18 cellular contexts compared by ENCODE assay signal in the genomic region with DNA sequence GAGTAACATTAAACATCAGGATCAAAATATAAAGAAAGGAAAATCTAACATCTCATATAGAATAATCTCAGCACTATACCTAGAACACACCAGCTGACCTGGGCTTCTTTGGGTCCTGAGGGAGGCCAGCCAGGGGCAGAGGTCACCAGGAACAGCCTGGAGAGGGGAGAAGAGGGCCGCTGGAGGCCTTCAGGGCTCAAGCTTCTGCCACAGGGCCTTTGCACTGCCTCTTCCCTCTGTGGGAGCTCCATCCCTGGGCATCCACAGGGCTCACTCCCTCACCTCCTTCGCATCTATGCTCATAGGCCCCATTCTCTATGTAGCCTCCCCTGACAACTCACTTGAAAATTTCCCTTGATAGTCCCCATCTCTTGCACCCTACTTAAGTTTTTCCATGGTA.
DNase-seq lines count a peak whose midpoint lies in the region; ATAC-seq, FAIRE-seq and TF ChIP-seq lines count a peak whose summit lies in the region.
"Had no signal": no experiment of that assay in that cellular context is flagged by ENCODE, and none has a peak within 500 bp of the region (broad histone marks: within the 10 kb centered on the region; RNA-seq: fewer than 3 reads in every experiment).

No MANE protein-coding gene starts in this region.

- CTCF ChIA-PET in HEK293 (lab: Yijun Ruan, JAX) (no interaction called here), K562 (lab: Yijun Ruan, JAX; ENCODE audit: low intra/inter-chr PET ratio) (no interaction called here)
- CTCF ChIA-PET in activated CD4-positive, alpha-beta T cell treated with anti-CD3 and anti-CD28 coated beads for 36 hours (lab: Charles Lee), result no interaction called here

- H3K4me3 Mint-ChIP-seq in natural killer cell, result no peak overlapping the region
- no peak overlapping the region for H3K4me3 Mint-ChIP-seq in activated CD4-positive, alpha-beta T cell treated with anti-CD3 and anti-CD28 coated beads for 36 hours
- H3K4me3 Mint-ChIP-seq: HFFc6 had no signal

- no peaks in the 10 kb centered on the region for H3K9me3 Mint-ChIP-seq in natural killer cell
- no peaks in the 10 kb centered on the region for H3K9me3 Mint-ChIP-seq in activated CD4-positive, alpha-beta T cell treated with anti-CD3 and anti-CD28 coated beads for 36 hours (ENCODE audit: low read depth)
- H3K9me3 Mint-ChIP-seq: CD4-positive, alpha-beta memory T cell; HFFc6 had no signal

- POLR2A ChIA-PET in HEK293 (lab: Yijun Ruan, JAX), result no interaction called here
- POLR2A ChIA-PET in K562 (lab: Yijun Ruan, JAX), result no interaction called here
- POLR2A ChIA-PET in activated CD4-positive, alpha-beta T cell treated with anti-CD3 and anti-CD28 coated beads for 36 hours (lab: Charles Lee), result no interaction called here

- peaks cover 32 to 47% of the 10 kb centered on the region in 2 donors for H3K4me1 Mint-ChIP-seq in natural killer cell
- peaks cover 28% of the 10 kb centered on the region for H3K4me1 Mint-ChIP-seq in activated CD4-positive, alpha-beta T cell treated with anti-CD3 and anti-CD28 coated beads for 36 hours

- no peaks in the 10 kb centered on the region for H3K27me3 Mint-ChIP-seq in natural killer cell (ENCODE audit: low read depth in 2 of 2)
- no peaks in the 10 kb centered on the region for H3K27me3 Mint-ChIP-seq in activated CD4-positive, alpha-beta T cell treated with anti-CD3 and anti-CD28 coated beads for 36 hours
- H3K27me3 Mint-ChIP-seq: CD4-positive, alpha-beta memory T cell had no signal

- peak overlapping the region; percentile 70 to 78 for H3K27ac Mint-ChIP-seq in natural killer cell
- no peak overlapping the region for H3K27ac Mint-ChIP-seq in activated CD4-positive, alpha-beta T cell treated with anti-CD3 and anti-CD28 coated beads for 36 hours
- H3K27ac Mint-ChIP-seq: HFFc6 had no signal

- in situ Hi-C loops in K562 (cut with MboI), result no loop called here

- no peak overlapping the region for H2AFZ ChIP-seq in K562 (ENCODE audit: low read depth, low read length)
- H2AFZ ChIP-seq: GM23248 had no signal

- intact Hi-C loops in K562 (cut with micrococcal nuclease) (no loop called here), natural killer cell (cut with micrococcal nuclease) (no loop called here), esophagus muscularis mucosa (cut with DNase I) (no loop called here)
- intact Hi-C loops in activated CD4-positive, alpha-beta T cell treated with anti-CD3 and anti-CD28 coated beads for 36 hours (cut with DNase I, micrococcal nuclease), result no loop called here

- TF ChIP-seq CTCF in HEK293 (tag by site-specific recombination; IDR thresholded peaks at IDR 0.05), result no peak
- no peak for TF ChIP-seq CTCF in K562 (IDR thresholded peaks at IDR 0.05 in 2 of 3, conservative IDR thresholded peaks at IDR 0.05 in 1 of 3; ENCODE audit: insufficient read depth in 2 of 3, low read depth in 1 of 3, low read length in 3 of 3)
- TF ChIP-seq CTCF in natural killer cell (IDR thresholded peaks at IDR 0.05), result no peak
- no peak for TF ChIP-seq CTCF in esophagus muscularis mucosa (IDR thresholded peaks at IDR 0.05)

- H3K4me3 ChIP-seq in HEK293 (ENCODE audit: low read depth, low read length) (no peak overlapping the region), K562 (no peak overlapping the region), esophagus muscularis mucosa (no peak overlapping the region)
- H3K4me3 ChIP-seq: GM23248 had no signal

- BruUV-seq in K562 (replicated peaks; lab: Mats Ljungman, UMichigan), result no TSS peak

- peaks cover 12 to 34% of the 10 kb centered on the region in 2 experiments for H3K27me3 ChIP-seq in K562 (ENCODE audit: control insufficient read depth in 2 of 2, insufficient read depth in 2 of 2, low read length in 2 of 2)
- no peaks in the 10 kb centered on the region for H3K27me3 ChIP-seq in esophagus muscularis mucosa

- FAIRE-seq in K562 (lab: Jason Lieb, UNC), result no peak
- FAIRE-seq: G401.6, GM12892, H1 had no signal

- no peak for ATAC-seq in K562
- ATAC-seq in natural killer cell, result no peak
- no peak for ATAC-seq in activated CD4-positive, alpha-beta T cell treated with anti-CD3 and anti-CD28 coated beads for 36 hours
- ATAC-seq: HCT116 had no signal

- TF ChIP-seq POLR2A in K562 (conservative IDR thresholded peaks at IDR 0.05), result no peak
- no peak for TF ChIP-seq POLR2A in esophagus muscularis mucosa (IDR thresholded peaks at IDR 0.05; ENCODE audit: low read depth)

- DNase-seq in K562 (ENCODE audit: extremely low read depth in 1 of 4, low spot score in 3 of 4) (no peak), natural killer cell (no peak), esophagus muscularis mucosa (ENCODE audit: extremely low spot score) (no peak), NCI-H1105 (lab: John Stamatoyannopoulos, UW) (no peak)
- no peak for DNase-seq in activated CD4-positive, alpha-beta T cell treated with anti-CD3 and anti-CD28 coated beads for 36 hours
- DNase-seq: C1 segment of cervical spinal cord; Calu3; CD4-positive, alpha-beta memory T cell; COR-L47; DMS53; GM23248; H7; HFFc6 had no signal

- 0% methylated on average over 2 of the region's 2 CpGs for WGBS in K562 (ENCODE audit: insufficient coverage, low coverage, missing lambda C conversion rate)
- WGBS in esophagus muscularis mucosa, result 100% methylated on average over 2 of the region's 2 CpGs

- H3K4me1 ChIP-seq in HEK293 (ENCODE audit: control insufficient read depth, insufficient read depth, low read length) (no peaks in the 10 kb centered on the region; the same call in 1 of the 2 replicates), K562 (replicated peaks in 1 of 2; ENCODE audit: control insufficient read depth in 2 of 2, insufficient read depth in 2 of 2, low read length in 2 of 2) (no peaks in the 10 kb centered on the region), esophagus muscularis mucosa (peaks cover 0 to 7% (median 5%) of the 10 kb centered on the region in 4 donors)

- TF ChIP-seq EP300 in K562 (IDR thresholded peaks at IDR 0.05; ENCODE audit: low read length) (no peak), esophagus muscularis mucosa (IDR thresholded peaks at IDR 0.05) (no peak)

- H3K36me3 ChIP-seq in HEK293 (ENCODE audit: control insufficient read depth in 2 of 2, insufficient read depth in 1 of 2, low read length in 2 of 2), result no peaks in the 10 kb centered on the region
- no peaks in the 10 kb centered on the region for H3K36me3 ChIP-seq in K562 (ENCODE audit: control insufficient read depth, insufficient read depth, low read length)
- H3K36me3 ChIP-seq in esophagus muscularis mucosa, result no peaks in the 10 kb centered on the region

- no peak for TF ChIP-seq RAD21 in K562 (CRISPR knock-in tag; conservative IDR thresholded peaks at IDR 0.05 in 1 of 2, IDR thresholded peaks at IDR 0.05 in 1 of 2)

- no peaks in the 10 kb centered on the region for H3K79me2 ChIP-seq in K562 (ENCODE audit: control insufficient read depth, insufficient read depth, low read length)

- H3K4me2 ChIP-seq in K562 (ENCODE audit: insufficient read depth, low read length), result no peak overlapping the region

- H3K27ac ChIP-seq in HEK293 (ENCODE audit: extremely low read depth, low read depth, low read length) (no peak overlapping the region), K562 (ENCODE audit: extremely low read depth, low read depth, low read length) (no peak overlapping the region), esophagus muscularis mucosa (replicated peaks in 1 of 4) (no peak overlapping the region)
- H3K27ac ChIP-seq: GM23248 had no signal

- no peaks in the 10 kb centered on the region for H3K9me1 ChIP-seq in K562 (ENCODE audit: control insufficient read depth, insufficient read depth, low read length)

- peaks cover 6% of the 10 kb centered on the region; the same call in 1 of the 2 replicates for H4K20me1 ChIP-seq in K562 (replicated peaks; ENCODE audit: control insufficient read depth, insufficient read depth, low read length)

- H3K9ac ChIP-seq in K562 (ENCODE audit: insufficient read depth in 1 of 2, low read depth in 2 of 2, low read length in 2 of 2), result no peak overlapping the region
- H3K9ac ChIP-seq: GM23248 had no signal

- H3K36me3 Mint-ChIP-seq in natural killer cell, result peaks cover 7% of the 10 kb centered on the region
- H3K36me3 Mint-ChIP-seq in activated CD4-positive, alpha-beta T cell treated with anti-CD3 and anti-CD28 coated beads for 36 hours (ENCODE audit: low read depth), result no peaks in the 10 kb centered on the region

- H3K9me3 ChIP-seq in HEK293 (ENCODE audit: control insufficient read depth, insufficient read depth, low read depth, low read length), result no peaks in the 10 kb centered on the region
- H3K9me3 ChIP-seq in K562 (replicated peaks; ENCODE audit: control insufficient read depth, insufficient read depth, low read depth, low read length), result no peaks in the 10 kb centered on the region
- no peaks in the 10 kb centered on the region for H3K9me3 ChIP-seq in esophagus muscularis mucosa

TF ChIP-seq in HEK293, 187 proteins besides CTCF, POLR2A, EP300 and RAD21:
- no peak for TF ChIP-seq ZNF24 (tag by site-specific recombination; IDR thresholded peaks at IDR 0.05)
- peak; percentile 76 for TF ChIP-seq ZNF623 (tag by site-specific recombination; IDR thresholded peaks at IDR 0.05)

TF ChIP-seq in K562, 482 proteins besides CTCF, POLR2A, EP300 and RAD21:
- TF ChIP-seq, protein P1, sequence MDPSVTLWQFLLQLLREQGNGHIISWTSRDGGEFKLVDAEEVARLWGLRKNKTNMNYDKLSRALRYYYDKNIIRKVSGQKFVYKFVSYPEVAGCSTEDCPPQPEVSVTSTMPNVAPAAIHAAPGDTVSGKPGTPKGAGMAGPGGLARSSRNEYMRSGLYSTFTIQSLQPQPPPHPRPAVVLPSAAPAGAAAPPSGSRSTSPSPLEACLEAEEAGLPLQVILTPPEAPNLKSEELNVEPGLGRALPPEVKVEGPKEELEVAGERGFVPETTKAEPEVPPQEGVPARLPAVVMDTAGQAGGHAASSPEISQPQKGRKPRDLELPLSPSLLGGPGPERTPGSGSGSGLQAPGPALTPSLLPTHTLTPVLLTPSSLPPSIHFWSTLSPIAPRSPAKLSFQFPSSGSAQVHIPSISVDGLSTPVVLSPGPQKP (CRISPR knock-in tag; IDR thresholded peaks at IDR 0.05), result no peak
- peak; percentile 57 for TF ChIP-seq RBM25 (IDR thresholded peaks at IDR 0.05; ENCODE audit: low read depth, low read length, severe bottlenecking)
